ENCODE assay signal across 8 cellular contexts in genomic region chr12:56359851-56360767, GRCh38. TPM values are rescaled to one million over a fixed set of nuclear protein-coding genes. Genes with fewer than 3 reads are reported as not detected.
A peak's percentile ranks its signal among the peaks of the same experiment; 100 is the strongest.
DNase-seq lines count a peak whose midpoint lies in the region; ATAC-seq and TF ChIP-seq lines count a peak whose summit lies in the region.

Gene STAT2 (minus strand): TSS chr12:56360107. CDS start chr12:56356571, 3,536 bp downstream.

- no peaks in the 10 kb centered on the region for H3K9me3 ChIP-seq in BLaER1

- H3K4me1 Mint-ChIP-seq in activated CD4-positive, alpha-beta T cell treated with anti-CD3 and anti-CD28 coated beads, Interleukin-2, amount 10 ng/mL, durations not matched to agents 7 days and 5 days: peaks cover 32% of the 10 kb centered on the region

- CTCF ChIA-PET in activated CD4-positive, alpha-beta T cell treated with anti-CD3 and anti-CD28 coated beads, Interleukin-2, amount 10 ng/mL, durations not matched to agents 7 days and 5 days (lab: Charles Lee): interaction anchor here (0.6 to 3.9 kb wide), 19 partner anchors 8 to 276 kb away, joined by 3 to 26 read pairs (median 4); partner anchors contain the start of genes ANKRD52, CNPY2, IL23A and RNF41

- H3K27me3 ChIP-seq in BLaER1: no peaks in the 10 kb centered on the region
- no peaks in the 10 kb centered on the region for H3K27me3 ChIP-seq in layer of hippocampus (ENCODE audit: control insufficient read depth, insufficient read depth, low read length)

- peak within 1 kb of the TSS; percentile 76 for H3K4me3 ChIP-seq in BLaER1
- peak within 1 kb of the TSS; percentile 78 for H3K4me3 ChIP-seq in coronary artery

- H3K4me2 ChIP-seq in BLaER1: peak within 1 kb of the TSS; percentile 89

- ATAC-seq in GM19328 (IDR thresholded peaks at IDR 0.05; ENCODE audit: unreplicated experiment) (peak; percentile 98), HG03520 (IDR thresholded peaks at IDR 0.05; ENCODE audit: unreplicated experiment) (peak; percentile 93)

- TF ChIP-seq CTCF in coronary artery (IDR thresholded peaks at IDR 0.05): no peak

- peak within 1 kb of the TSS; percentile 79 for H3K9ac ChIP-seq in BLaER1

- peak within 1 kb of the TSS; percentile 91 for H3K4me3 Mint-ChIP-seq in activated CD4-positive, alpha-beta T cell treated with anti-CD3 and anti-CD28 coated beads, Interleukin-2, amount 10 ng/mL, durations not matched to agents 7 days and 5 days

- H3K9me3 Mint-ChIP-seq in activated CD4-positive, alpha-beta T cell treated with anti-CD3 and anti-CD28 coated beads, Interleukin-2, amount 10 ng/mL, durations not matched to agents 7 days and 5 days: no peaks in the 10 kb centered on the region

- no peaks in the 10 kb centered on the region for H3K27me3 Mint-ChIP-seq in activated CD4-positive, alpha-beta T cell treated with anti-CD3 and anti-CD28 coated beads, Interleukin-2, amount 10 ng/mL, durations not matched to agents 7 days and 5 days

- H3K36me3 Mint-ChIP-seq in activated CD4-positive, alpha-beta T cell treated with anti-CD3 and anti-CD28 coated beads, Interleukin-2, amount 10 ng/mL, durations not matched to agents 7 days and 5 days (ENCODE audit: low read depth): peaks cover 29% of the 10 kb centered on the region

- peaks cover 16% of the 10 kb centered on the region for H3K36me3 ChIP-seq in BLaER1

- peak within 1 kb of the TSS; percentile 99 for H3K27ac Mint-ChIP-seq in activated CD4-positive, alpha-beta T cell treated with anti-CD3 and anti-CD28 coated beads, Interleukin-2, amount 10 ng/mL, durations not matched to agents 7 days and 5 days

- DNase-seq in NCI-H69 (lab: John Stamatoyannopoulos, UW): peak; percentile 100
- peak; percentile 100 for DNase-seq in activated CD4-positive, alpha-beta T cell treated with anti-CD3 and anti-CD28 coated beads, Interleukin-2, amount 10 ng/mL, durations not matched to agents 7 days and 5 days
- DNase-seq in coronary artery (ENCODE audit: low spot score): peak; percentile 100
- peak; percentile 96 for DNase-seq in stimulated activated CD4-positive, alpha-beta T cell treated with anti-CD3 and anti-CD28 coated beads, Interleukin-1b, Interleukin-23, amount 100 ng/mL, for 4 hours (ENCODE audit: low read depth in 2 of 2)

- H3K4me1 ChIP-seq in BLaER1: peaks cover 36% of the 10 kb centered on the region

- H3K27ac ChIP-seq in BLaER1 (peak within 1 kb of the TSS; percentile 68), coronary artery (peak within 1 kb of the TSS; percentile 94 to 96), layer of hippocampus (ENCODE audit: low read depth, low read length) (peak within 1 kb of the TSS; percentile 94)

- no peaks in the 10 kb centered on the region for H4K20me1 ChIP-seq in BLaER1

- POLR2A ChIA-PET in activated CD4-positive, alpha-beta T cell treated with anti-CD3 and anti-CD28 coated beads, Interleukin-2, amount 10 ng/mL, durations not matched to agents 7 days and 5 days (lab: Charles Lee): interaction anchor here (0.5 to 2.3 kb wide), 10 partner anchors 15 to 374 kb away, joined by 3 to 10 read pairs (median 3); partner anchors contain the start of genes CNPY2 and IL23A

RNA-seq across cellular contexts. Expression of gene STAT2, which starts in this region (rescaled TPM):
- 100 to 1,000 TPM; 391 to 398 TPM for total RNA-seq in activated CD4-positive, alpha-beta T cell treated with anti-CD3 and anti-CD28 coated beads, Interleukin-2, amount 10 ng/mL, durations not matched to agents 7 days and 5 days

Comparison
In these comparisons a context has a peak if more than half of its experiments do, and no peak if none do; other contexts are left out.
1. Peak in every context shown above with its lines: DNase-seq, ATAC-seq, H3K4me3 ChIP-seq and H3K27ac ChIP-seq.